Comparison of ENCODE assay signal across 10 cellular contexts in the genomic region with DNA sequence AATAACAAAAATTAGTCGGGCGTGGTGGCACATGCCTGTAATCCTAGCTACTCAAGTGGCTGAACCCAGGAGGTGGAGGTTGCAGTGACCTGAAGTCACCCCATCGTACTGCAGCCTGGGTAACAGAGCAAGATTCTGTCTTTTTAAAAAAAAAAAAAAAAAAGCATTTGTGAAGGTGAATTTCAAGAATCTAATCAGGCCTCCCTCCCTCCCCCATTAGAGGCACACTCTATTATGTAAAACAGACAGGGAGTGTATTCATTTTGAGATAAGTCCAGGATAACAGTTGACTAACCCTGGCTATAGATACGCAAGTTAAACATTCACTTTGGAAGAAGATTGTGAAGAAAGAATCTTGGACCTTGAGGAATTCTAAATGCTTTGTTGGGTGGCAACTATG. TPM values are rescaled to one million over a fixed set of nuclear protein-coding genes. Genes with fewer than 3 reads are reported as not detected.
DNase-seq lines count a peak whose midpoint lies in the region; ATAC-seq and TF ChIP-seq lines count a peak whose summit lies in the region.
"Had no signal": no experiment of that assay in that cellular context is flagged by ENCODE, and none has a peak within 500 bp of the region (broad histone marks: within the 10 kb centered on the region; RNA-seq: fewer than 3 reads in every experiment).

No MANE protein-coding gene starts in this region.

- TF ChIP-seq CTCF in CD4-positive, alpha-beta T cell (IDR thresholded peaks at IDR 0.05): no peak
- no peak for TF ChIP-seq CTCF in body of pancreas (IDR thresholded peaks at IDR 0.05)

- no peak for ATAC-seq in CD4-positive, alpha-beta T cell (ENCODE audit: poor library complexity)
- no peak for ATAC-seq in central memory CD8-positive, alpha-beta T cell (replicated peaks; ENCODE audit: extremely low read depth, poor library complexity, severe bottlenecking)
- no peak for ATAC-seq in natural killer cell treated with Interleukin-12 subunit alpha and Interleukin-12 subunit beta and Interleukin-15 and Interleukin-18, amount 100 ng/mL, for 72 hours
- no peak for ATAC-seq in body of pancreas
- ATAC-seq: esophagus mucosa had no signal

- DNase-seq in CD4-positive, alpha-beta T cell: no peak
- DNase-seq in central memory CD8-positive, alpha-beta T cell (ENCODE audit: low spot score in 2 of 2): no peak
- DNase-seq in natural killer cell treated with Interleukin-12 subunit alpha and Interleukin-12 subunit beta and Interleukin-15 and Interleukin-18, amount 100 ng/mL, for 72 hours (ENCODE audit: low spot score): no peak
- DNase-seq in body of pancreas (no peak), Kasumi-1 (lab: John Stamatoyannopoulos, UW) (no peak), NCI-H146 treated with DMSO at 0.1 percent for 48 hours (lab: John Stamatoyannopoulos, UW; ENCODE audit: unreplicated experiment) (no peak), posterior vena cava (ENCODE audit: low spot score) (no peak)
- DNase-seq: activated CD4-positive, alpha-beta T cell treated with anti-CD3 and anti-CD28 coated beads for 1 hour had no signal

- CTCF ChIA-PET in CD4-positive, alpha-beta T cell (lab: Charles Lee): interaction anchor here (0.9 to 3.2 kb wide), 2 partner anchors 280 to 309 kb away, joined by 3 to 13 read pairs; no protein-coding TSS in a partner anchor

- no peaks in the 10 kb centered on the region for H3K27me3 ChIP-seq in CD4-positive, alpha-beta T cell (ENCODE audit: control insufficient read depth, insufficient read depth, low read length)
- H3K27me3 ChIP-seq in HUES6 (ENCODE audit: control insufficient read depth, insufficient read depth, low read length): no peaks in the 10 kb centered on the region
- no peaks in the 10 kb centered on the region for H3K27me3 ChIP-seq in body of pancreas

- H3K36me3 ChIP-seq in HUES6 (ENCODE audit: control insufficient read depth, insufficient read depth, low read length): peaks cover 69% of the 10 kb centered on the region
- H3K36me3 ChIP-seq in body of pancreas (replicated peaks in 1 of 2; ENCODE audit: insufficient read depth in 1 of 2, low read depth in 2 of 2): no peaks in the 10 kb centered on the region

- H3K27me3 Mint-ChIP-seq in CD4-positive, alpha-beta T cell: no peaks in the 10 kb centered on the region
- no peaks in the 10 kb centered on the region for H3K27me3 Mint-ChIP-seq in central memory CD8-positive, alpha-beta T cell
- no peaks in the 10 kb centered on the region for H3K27me3 Mint-ChIP-seq in natural killer cell treated with Interleukin-12 subunit alpha and Interleukin-12 subunit beta and Interleukin-15 and Interleukin-18, amount 100 ng/mL, for 72 hours

- H3K36me3 Mint-ChIP-seq in CD4-positive, alpha-beta T cell (ENCODE audit: low read depth): peaks cover 84% of the 10 kb centered on the region
- H3K36me3 Mint-ChIP-seq in central memory CD8-positive, alpha-beta T cell (ENCODE audit: insufficient read depth): peaks cover 72% of the 10 kb centered on the region
- peaks cover 39% of the 10 kb centered on the region for H3K36me3 Mint-ChIP-seq in natural killer cell treated with Interleukin-12 subunit alpha and Interleukin-12 subunit beta and Interleukin-15 and Interleukin-18, amount 100 ng/mL, for 72 hours

- H3K4me1 Mint-ChIP-seq in CD4-positive, alpha-beta T cell (ENCODE audit: low read depth): peaks cover 90% of the 10 kb centered on the region
- H3K4me1 Mint-ChIP-seq in central memory CD8-positive, alpha-beta T cell: peaks cover 76% of the 10 kb centered on the region
- H3K4me1 Mint-ChIP-seq in natural killer cell treated with Interleukin-12 subunit alpha and Interleukin-12 subunit beta and Interleukin-15 and Interleukin-18, amount 100 ng/mL, for 72 hours (ENCODE audit: low read depth in 2 of 2): peaks cover 74 to 78% of the 10 kb centered on the region in 2 donors

- POLR2A ChIA-PET in CD4-positive, alpha-beta T cell (lab: Charles Lee): interaction anchor here (0.9 to 6.2 kb wide), 10 partner anchors 12 to 309 kb away, joined by 4 to 106 read pairs (median 14); a partner anchor contains a TSS

- peaks cover 37% of the 10 kb centered on the region for H3K4me1 ChIP-seq in HUES6 (ENCODE audit: control insufficient read depth, insufficient read depth, low read length)
- H3K4me1 ChIP-seq in body of pancreas: peaks cover 39% of the 10 kb centered on the region

- H3K4me3 ChIP-seq in HUES6 (ENCODE audit: low read depth, low read length): peak overlapping the region; percentile 100
- H3K4me3 ChIP-seq in body of pancreas: no peak overlapping the region

- peaks cover 4% of the 10 kb centered on the region for H3K9me3 ChIP-seq in CD4-positive, alpha-beta T cell (ENCODE audit: control insufficient read depth, low read length)
- peaks cover 16% of the 10 kb centered on the region; the same call in 1 of the 2 replicates for H3K9me3 ChIP-seq in HUES6 (ENCODE audit: control insufficient read depth, insufficient read depth, low read depth, low read length)
- no peaks in the 10 kb centered on the region for H3K9me3 ChIP-seq in body of pancreas

- H3K9ac ChIP-seq in HUES6 (ENCODE audit: low read length): no peak overlapping the region

- H3K27ac Mint-ChIP-seq in CD4-positive, alpha-beta T cell: peak overlapping the region; percentile 96
- peak overlapping the region; percentile 97 for H3K27ac Mint-ChIP-seq in central memory CD8-positive, alpha-beta T cell (ENCODE audit: low read depth)
- H3K27ac Mint-ChIP-seq in natural killer cell treated with Interleukin-12 subunit alpha and Interleukin-12 subunit beta and Interleukin-15 and Interleukin-18, amount 100 ng/mL, for 72 hours: peak overlapping the region; percentile 93 to 96

- H3K4me3 Mint-ChIP-seq in CD4-positive, alpha-beta T cell: peak overlapping the region; percentile 99
- H3K4me3 Mint-ChIP-seq in central memory CD8-positive, alpha-beta T cell: peak overlapping the region; percentile 94
- H3K4me3 Mint-ChIP-seq in natural killer cell treated with Interleukin-12 subunit alpha and Interleukin-12 subunit beta and Interleukin-15 and Interleukin-18, amount 100 ng/mL, for 72 hours: peak overlapping the region; percentile 96

- peak overlapping the region; percentile 59 for H3K27ac ChIP-seq in CD4-positive, alpha-beta T cell (ENCODE audit: low read depth, low read length)
- H3K27ac ChIP-seq in HUES6 (ENCODE audit: low read depth, low read length): no peak overlapping the region
- H3K27ac ChIP-seq in body of pancreas: no peak overlapping the region

- H3K9me3 Mint-ChIP-seq in CD4-positive, alpha-beta T cell: peaks cover 6% of the 10 kb centered on the region
- no peaks in the 10 kb centered on the region for H3K9me3 Mint-ChIP-seq in central memory CD8-positive, alpha-beta T cell
- peaks cover 5% of the 10 kb centered on the region for H3K9me3 Mint-ChIP-seq in natural killer cell treated with Interleukin-12 subunit alpha and Interleukin-12 subunit beta and Interleukin-15 and Interleukin-18, amount 100 ng/mL, for 72 hours

- no peak for TF ChIP-seq POLR2A in body of pancreas (IDR thresholded peaks at IDR 0.05)

- 52 to 65% methylated on average over 4 of the region's 4 CpGs for WGBS in body of pancreas, 2 donors

- intact Hi-C loops in CD4-positive, alpha-beta T cell (cut with DNase I, micrococcal nuclease): loop anchor here (5.0 to 10.0 kb wide), 9 partner anchors 35 to 713 kb away; a partner anchor contains a TSS
- intact Hi-C loops in body of pancreas (cut with DNase I) (no loop called here), posterior vena cava (cut with DNase I) (no loop called here)

RNA-seq across cellular contexts. Expression of a gene that starts 2.9 kb away (rescaled TPM):
- total RNA-seq in CD4-positive, alpha-beta T cell: 100 to 1,000 TPM; 113 to 124 TPM
- 100 to 1,000 TPM in 1 of 2 donors, 10 to 100 TPM in 1; 71.7 to 107 TPM for total RNA-seq in natural killer cell treated with Interleukin-12 subunit alpha and Interleukin-12 subunit beta and Interleukin-15 and Interleukin-18, amount 100 ng/mL, for 72 hours
- total RNA-seq in body of pancreas (10 to 100 TPM; 29.1 to 48.1 TPM), posterior vena cava (10 to 100 TPM; 46.4 to 51.0 TPM)

Comparison
In these comparisons a context has a peak if more than half of its experiments do, and no peak if none do; other contexts are left out.
1. intact Hi-C loops: an anchor here in CD4-positive, alpha-beta T cell (5.0 to 10.0 kb wide); none called in body of pancreas and posterior vena cava.